ENCODE assay signal across 16 cellular contexts in the genomic region with DNA sequence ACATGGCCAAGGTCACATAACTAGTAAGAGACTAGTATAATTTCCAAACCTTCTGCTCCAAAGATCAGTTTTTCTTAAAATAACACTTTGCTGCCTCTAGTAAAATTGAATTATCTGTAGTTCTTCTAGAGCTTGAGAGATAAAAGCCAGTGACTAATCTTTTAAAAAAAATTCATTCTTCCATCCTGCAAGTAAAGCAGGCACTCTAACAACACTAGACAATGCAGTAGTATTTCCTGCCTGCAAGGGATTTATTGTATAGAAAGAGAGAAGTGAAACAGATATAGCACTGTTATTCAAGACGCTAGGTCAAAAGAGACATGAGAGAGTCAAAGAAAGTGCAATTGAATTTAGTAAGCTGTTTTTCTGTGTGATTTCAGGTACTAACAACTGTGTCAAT.
DNase-seq lines count a peak whose midpoint lies in the region; ATAC-seq and TF ChIP-seq lines count a peak whose summit lies in the region.
"Had no signal": no experiment of that assay in that cellular context is flagged by ENCODE, and none has a peak within 500 bp of the region (broad histone marks: within the 10 kb centered on the region; RNA-seq: fewer than 3 reads in every experiment).

No MANE protein-coding gene starts in this region.

- peaks cover 10 to 20% of the 10 kb centered on the region in 2 donors for H3K4me1 Mint-ChIP-seq in stimulated activated naive B cell treated with anti-CD40 and anti-IgM and Interleukin-4, amounts not matched to agents 10 μg/mL and 1 μg/mL and 100 μg/mL, for 72 hours
- H3K4me1 Mint-ChIP-seq in activated naive CD4-positive, alpha-beta T cell treated with anti-CD3 and anti-CD28 coated beads for 36 hours (ENCODE audit: low read depth) = no peaks in the 10 kb centered on the region
- no peaks in the 10 kb centered on the region for H3K4me1 Mint-ChIP-seq in activated T-helper 17 cell treated with anti-CD3 and anti-CD28 coated beads, Interleukin-2, amount 50 U/mL, for 72 hours
- H3K4me1 Mint-ChIP-seq: activated naive CD4-positive, alpha-beta T cell treated with anti-CD3 and anti-CD28 coated beads, Interleukin-2, amount 50 U/mL, for 24 hours had no signal

- peak; percentile 87 for ATAC-seq in HG02981 (IDR thresholded peaks at IDR 0.05; ENCODE audit: unreplicated experiment)
- peak; percentile 92 to 98 for ATAC-seq in stimulated activated naive B cell treated with anti-CD40 and anti-IgM and Interleukin-4, amounts not matched to agents 10 μg/mL and 1 μg/mL and 100 μg/mL, for 72 hours (replicated peaks)
- ATAC-seq in lower lobe of right lung = no peak
- no peak for ATAC-seq in activated T-helper 17 cell treated with anti-CD3 and anti-CD28 coated beads, Interleukin-2, amount 50 U/mL, for 72 hours (replicated peaks)

- H3K4me1 ChIP-seq in MM.1S (ENCODE audit: low read length) (0 out of 2 replicates have a peak, but pooled peaks cover 8% of the 10 kb centered on the region), lower lobe of right lung (no peaks in the 10 kb centered on the region)
- H3K4me1 ChIP-seq: parathyroid adenoma had no signal

- no peak overlapping the region for H3K4me3 ChIP-seq in MM.1S (ENCODE audit: low read length)
- H3K4me3 ChIP-seq in lower lobe of right lung = no peak overlapping the region
- H3K4me3 ChIP-seq: dorsolateral prefrontal cortex, lung had no signal

- no peak overlapping the region for H2AFZ ChIP-seq in MM.1S (ENCODE audit: low read length)
- H2AFZ ChIP-seq: parathyroid adenoma had no signal

- H3K27me3 Mint-ChIP-seq in stimulated activated naive B cell treated with anti-CD40 and anti-IgM and Interleukin-4, amounts not matched to agents 10 μg/mL and 1 μg/mL and 100 μg/mL, for 72 hours = peaks cover 0 to 7% of the 10 kb centered on the region in 2 donors
- no peaks in the 10 kb centered on the region for H3K27me3 Mint-ChIP-seq in activated naive CD4-positive, alpha-beta T cell treated with anti-CD3 and anti-CD28 coated beads for 36 hours (ENCODE audit: low read depth)
- H3K27me3 Mint-ChIP-seq in activated T-helper 17 cell treated with anti-CD3 and anti-CD28 coated beads, Interleukin-2, amount 50 U/mL, for 72 hours = peaks cover 4% of the 10 kb centered on the region

- no peaks in the 10 kb centered on the region for H3K27me3 ChIP-seq in MM.1S (replicated peaks; ENCODE audit: insufficient read depth, low read length)
- H3K27me3 ChIP-seq in lower lobe of right lung (ENCODE audit: low read depth) = no peaks in the 10 kb centered on the region
- H3K27me3 ChIP-seq: dorsolateral prefrontal cortex had no signal

- no peak overlapping the region for H3K4me3 Mint-ChIP-seq in stimulated activated naive B cell treated with anti-CD40 and anti-IgM and Interleukin-4, amounts not matched to agents 10 μg/mL and 1 μg/mL and 100 μg/mL, for 72 hours
- no peak overlapping the region for H3K4me3 Mint-ChIP-seq in activated naive CD4-positive, alpha-beta T cell treated with anti-CD3 and anti-CD28 coated beads for 36 hours
- H3K4me3 Mint-ChIP-seq in activated T-helper 17 cell treated with anti-CD3 and anti-CD28 coated beads, Interleukin-2, amount 50 U/mL, for 72 hours = no peak overlapping the region
- H3K4me3 Mint-ChIP-seq: activated naive CD4-positive, alpha-beta T cell treated with anti-CD3 and anti-CD28 coated beads, Interleukin-2, amount 50 U/mL, for 24 hours had no signal

- CTCF ChIA-PET in activated naive CD4-positive, alpha-beta T cell treated with anti-CD3 and anti-CD28 coated beads for 36 hours (lab: Charles Lee) = interaction anchor here (0.7 kb wide), 1 partner anchor 321 kb away, joined by 3 read pairs; no protein-coding TSS in a partner anchor

- no peaks in the 10 kb centered on the region for H4K20me1 ChIP-seq in MM.1S (ENCODE audit: insufficient read depth, low read length)

- no peaks in the 10 kb centered on the region for H3K79me2 ChIP-seq in MM.1S (ENCODE audit: low read length)
- H3K79me2 ChIP-seq: parathyroid adenoma had no signal

- TF ChIP-seq CTCF in MM.1S (IDR thresholded peaks at IDR 0.05; ENCODE audit: low read length) (no peak), lower lobe of right lung (IDR thresholded peaks at IDR 0.05) (no peak)

- no peaks in the 10 kb centered on the region for H3K36me3 Mint-ChIP-seq in stimulated activated naive B cell treated with anti-CD40 and anti-IgM and Interleukin-4, amounts not matched to agents 10 μg/mL and 1 μg/mL and 100 μg/mL, for 72 hours
- no peaks in the 10 kb centered on the region for H3K36me3 Mint-ChIP-seq in activated naive CD4-positive, alpha-beta T cell treated with anti-CD3 and anti-CD28 coated beads for 36 hours (ENCODE audit: low read depth)
- no peaks in the 10 kb centered on the region for H3K36me3 Mint-ChIP-seq in activated T-helper 17 cell treated with anti-CD3 and anti-CD28 coated beads, Interleukin-2, amount 50 U/mL, for 72 hours (ENCODE audit: low read depth)
- H3K36me3 Mint-ChIP-seq: activated naive CD4-positive, alpha-beta T cell treated with anti-CD3 and anti-CD28 coated beads, Interleukin-2, amount 50 U/mL, for 24 hours had no signal

- no peak overlapping the region for H3K9ac ChIP-seq in MM.1S (ENCODE audit: low read length)
- H3K9ac ChIP-seq: parathyroid adenoma had no signal

- H3K9me3 ChIP-seq in MM.1S (replicated peaks; ENCODE audit: insufficient read depth, low read length) = no peaks in the 10 kb centered on the region; the same call in 1 of the 2 replicates
- H3K9me3 ChIP-seq in lower lobe of right lung = peaks cover 4% of the 10 kb centered on the region

- H3K9me2 ChIP-seq in MM.1S (replicated peaks; ENCODE audit: insufficient read depth, low read length) = no peaks in the 10 kb centered on the region

- H3K27ac ChIP-seq in MM.1S (ENCODE audit: low read length) = no peak overlapping the region
- no peak overlapping the region for H3K27ac ChIP-seq in lower lobe of right lung
- H3K27ac ChIP-seq: dorsolateral prefrontal cortex, parathyroid adenoma had no signal

- H3K4me2 ChIP-seq in MM.1S (ENCODE audit: low read depth, low read length) = no peak overlapping the region

- DNase-seq in SKM-1 (lab: John Stamatoyannopoulos, UW; ENCODE audit: unreplicated experiment) = peak; percentile 2
- no peak for DNase-seq in SKM-1 treated with dmso at 0.1 percent for 144 hours (lab: John Stamatoyannopoulos, UW; ENCODE audit: unreplicated experiment)
- peak; percentile 23 for DNase-seq in MM.1S
- no peak for DNase-seq in stimulated activated naive B cell treated with anti-CD40 and anti-IgM and Interleukin-4, amounts not matched to agents 10 μg/mL and 1 μg/mL and 100 μg/mL, for 72 hours
- no peak for DNase-seq in lower lobe of right lung
- DNase-seq in activated naive CD4-positive, alpha-beta T cell treated with anti-CD3 and anti-CD28 coated beads for 36 hours = no peak
- DNase-seq: activated CD4-positive, alpha-beta T cell treated with anti-CD3 and anti-CD28 coated beads for 1 hour; dorsolateral prefrontal cortex; EL; NCI-H2171; stimulated activated CD4-positive, alpha-beta T cell treated with anti-CD3 and anti-CD28 coated beads, Interleukin-4, amount 100 ng/mL, for 24 hours had no signal

- no peaks in the 10 kb centered on the region for H3F3A ChIP-seq in MM.1S (ENCODE audit: insufficient read depth, low read length)

- no peaks in the 10 kb centered on the region for H3K9me3 Mint-ChIP-seq in stimulated activated naive B cell treated with anti-CD40 and anti-IgM and Interleukin-4, amounts not matched to agents 10 μg/mL and 1 μg/mL and 100 μg/mL, for 72 hours
- H3K9me3 Mint-ChIP-seq in activated naive CD4-positive, alpha-beta T cell treated with anti-CD3 and anti-CD28 coated beads for 36 hours = peaks cover 9% of the 10 kb centered on the region
- peaks cover 3% of the 10 kb centered on the region for H3K9me3 Mint-ChIP-seq in activated T-helper 17 cell treated with anti-CD3 and anti-CD28 coated beads, Interleukin-2, amount 50 U/mL, for 72 hours

- no peaks in the 10 kb centered on the region for H3K36me3 ChIP-seq in MM.1S (replicated peaks; ENCODE audit: insufficient read depth, low read length)
- no peaks in the 10 kb centered on the region for H3K36me3 ChIP-seq in lower lobe of right lung

- no peak overlapping the region for H3K27ac Mint-ChIP-seq in stimulated activated naive B cell treated with anti-CD40 and anti-IgM and Interleukin-4, amounts not matched to agents 10 μg/mL and 1 μg/mL and 100 μg/mL, for 72 hours
- no peak overlapping the region for H3K27ac Mint-ChIP-seq in activated naive CD4-positive, alpha-beta T cell treated with anti-CD3 and anti-CD28 coated beads for 36 hours
- no peak overlapping the region for H3K27ac Mint-ChIP-seq in activated T-helper 17 cell treated with anti-CD3 and anti-CD28 coated beads, Interleukin-2, amount 50 U/mL, for 72 hours
- H3K27ac Mint-ChIP-seq: activated naive CD4-positive, alpha-beta T cell treated with anti-CD3 and anti-CD28 coated beads, Interleukin-2, amount 50 U/mL, for 24 hours had no signal

- intact Hi-C loops in lower lobe of right lung (cut with DNase I) = no loop called here
- intact Hi-C loops in activated naive CD4-positive, alpha-beta T cell treated with anti-CD3 and anti-CD28 coated beads for 36 hours (cut with micrococcal nuclease) = no loop called here

Comparison
In these comparisons a context has a peak if more than half of its experiments do, and no peak if none do; other contexts are left out.
1. DNase-seq: peak in SKM-1 (single experiment) and MM.1S (single experiment); none in SKM-1 treated with dmso at 0.1 percent for 144 hours (single experiment), stimulated activated naive B cell treated with anti-CD40 and anti-IgM and Interleukin-4, amounts not matched to agents 10 μg/mL and 1 μg/mL and 100 μg/mL, for 72 hours (single experiment), lower lobe of right lung (single experiment) and activated naive CD4-positive, alpha-beta T cell treated with anti-CD3 and anti-CD28 coated beads for 36 hours (single experiment).
2. ATAC-seq: peak in HG02981 (single experiment) and stimulated activated naive B cell treated with anti-CD40 and anti-IgM and Interleukin-4, amounts not matched to agents 10 μg/mL and 1 μg/mL and 100 μg/mL, for 72 hours (2 of 2); none in lower lobe of right lung (0 of 2) and activated T-helper 17 cell treated with anti-CD3 and anti-CD28 coated beads, Interleukin-2, amount 50 U/mL, for 72 hours (single experiment).